In the genomic region with DNA sequence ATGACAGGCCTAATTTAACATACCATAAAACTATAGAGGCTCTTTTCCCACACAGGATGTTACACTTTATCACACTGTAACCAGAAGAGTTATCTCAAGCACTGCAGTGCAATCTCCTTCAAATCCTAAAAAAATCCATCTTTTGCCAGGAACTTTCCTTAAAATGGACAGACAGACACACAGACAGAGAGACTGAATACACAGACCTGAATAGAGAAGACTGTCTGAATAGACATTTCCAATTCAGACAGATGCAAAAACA, we compare ENCODE assay signal across 12 cellular contexts. TPM values are rescaled to one million over a fixed set of nuclear protein-coding genes. Genes with fewer than 3 reads are reported as not detected.
DNase-seq lines count a peak whose midpoint lies in the region; TF ChIP-seq lines count a peak whose summit lies in the region.
"Had no signal": no experiment of that assay in that cellular context is flagged by ENCODE, and none has a peak within 500 bp of the region (broad histone marks: within the 10 kb centered on the region; RNA-seq: fewer than 3 reads in every experiment).

No MANE protein-coding gene starts in this region.

- peaks cover 11 to 97% (median 59%) of the 10 kb centered on the region in 11 experiments; a peak in 18 of 22 replicates for H4K20me1 ChIP-seq in BLaER1 treated with 17β-estradiol and CSF1 and Interleukin-3, amounts not matched to agents 10 nM and 100 nM
- H4K20me1 ChIP-seq in PC-9 (ENCODE audit: insufficient read depth), result no peaks in the 10 kb centered on the region

- intact Hi-C loops in PC-9 (cut with micrococcal nuclease; ENCODE audit: unreplicated experiment), result no loop called here
- intact Hi-C loops in esophagus muscularis mucosa (cut with DNase I), result no loop called here

- peaks cover 47% of the 10 kb centered on the region for H3F3A ChIP-seq in PC-9 (ENCODE audit: insufficient read depth, low read depth)

- no peaks in the 10 kb centered on the region for H3K9me2 ChIP-seq in PC-9 (ENCODE audit: insufficient read depth)

- peaks cover 26% of the 10 kb centered on the region for H3K4me1 Mint-ChIP-seq in progenitor cell of endocrine pancreas (ENCODE audit: low read depth)

- POLR2A ChIA-PET in PC-9 (lab: Charles Lee; ENCODE audit: unreplicated experiment), result interaction anchor here (0.6 to 0.8 kb wide), 2 partner anchors 32 to 143 kb away, joined by 3 to 13 read pairs; no protein-coding TSS in a partner anchor

- no peaks in the 10 kb centered on the region for H3K9me3 Mint-ChIP-seq in progenitor cell of endocrine pancreas (ENCODE audit: low read depth)

- H3K9ac ChIP-seq in BLaER1 treated with 17β-estradiol and CSF1 and Interleukin-3, amounts not matched to agents 10 nM and 100 nM, result peak overlapping the region in 4 of 11 experiments; percentile 11 to 68 (median 62); a peak in 8 of 22 replicates

- H3K27me3 Mint-ChIP-seq in progenitor cell of endocrine pancreas, result no peaks in the 10 kb centered on the region

- peak overlapping the region; percentile 54 for H3K27ac Mint-ChIP-seq in progenitor cell of endocrine pancreas

- no peaks in the 10 kb centered on the region for H3K36me3 Mint-ChIP-seq in progenitor cell of endocrine pancreas (ENCODE audit: insufficient read depth)

- H3K4me1 ChIP-seq in BLaER1 treated with 17β-estradiol and CSF1 and Interleukin-3, amounts not matched to agents 10 nM and 100 nM, result peaks cover 72 to 99% (median 84%) of the 10 kb centered on the region in 10 experiments
- H3K4me1 ChIP-seq in PC-9 (replicated peaks; ENCODE audit: insufficient read depth) (peaks cover 75% of the 10 kb centered on the region), esophagus muscularis mucosa (peaks cover 64 to 99% (median 91%) of the 10 kb centered on the region in 4 donors)

- peak overlapping the region in 1 of 10 experiments; percentile 7; a peak in 1 of 20 replicates for H3K4me3 ChIP-seq in BLaER1 treated with 17β-estradiol and CSF1 and Interleukin-3, amounts not matched to agents 10 nM and 100 nM
- no peak overlapping the region for H3K4me3 ChIP-seq in PC-9
- no peak overlapping the region for H3K4me3 ChIP-seq in esophagus muscularis mucosa

- peaks cover 98% of the 10 kb centered on the region for H3K79me2 ChIP-seq in PC-9 (ENCODE audit: low read depth)

- no peaks in the 10 kb centered on the region for H3K27me3 ChIP-seq in BLaER1 treated with 17β-estradiol and CSF1 and Interleukin-3, amounts not matched to agents 10 nM and 100 nM
- H3K27me3 ChIP-seq in PC-9 (ENCODE audit: insufficient read depth, low read depth) (no peaks in the 10 kb centered on the region), esophagus muscularis mucosa (no peaks in the 10 kb centered on the region)

- H3K36me3 ChIP-seq in BLaER1 treated with 17β-estradiol and CSF1 and Interleukin-3, amounts not matched to agents 10 nM and 100 nM, result peaks cover 0 to 10% (median 0%) of the 10 kb centered on the region in 11 experiments; a peak in 5 of 22 replicates
- no peaks in the 10 kb centered on the region for H3K36me3 ChIP-seq in PC-9 (ENCODE audit: low read depth)
- H3K36me3 ChIP-seq in esophagus muscularis mucosa, result no peaks in the 10 kb centered on the region

- CTCF ChIA-PET in PC-9 (lab: Charles Lee), result no interaction called here

- DNase-seq in PC-9, result no peak
- DNase-seq in esophagus muscularis mucosa (ENCODE audit: extremely low spot score), result no peak
- no peak for DNase-seq in progenitor cell of endocrine pancreas (ENCODE audit: low spot score, unreplicated experiment)
- no peak for DNase-seq in NCI-H446 (lab: John Stamatoyannopoulos, UW)
- DNase-seq in T-helper 9 cell, result no peak
- DNase-seq in activated CD4-positive, alpha-beta T cell treated with anti-CD3 and anti-CD28 coated beads for 4 hours, result no peak
- DNase-seq in stimulated activated CD8-positive, alpha-beta memory T cell treated with anti-CD3 and anti-CD28 coated beads, Interleukin-4, amount 100 ng/mL, for 48 hours, result no peak
- DNase-seq: activated effector memory CD4-positive, alpha-beta T cell treated with anti-CD3 and anti-CD28 coated beads, Interleukin-2, amount 50 U/mL, for 16 hours; C1 segment of cervical spinal cord; NCI-H1092 treated with DMSO at 0.1 percent for 48 hours; SHP77 treated with DMSO at 0.1 percent for 48 hours had no signal

- no peak for TF ChIP-seq CTCF in PC-9 (conservative IDR thresholded peaks at IDR 0.05)
- TF ChIP-seq CTCF in esophagus muscularis mucosa (IDR thresholded peaks at IDR 0.05), result no peak
- no peak for TF ChIP-seq CTCF in progenitor cell of endocrine pancreas (IDR thresholded peaks at IDR 0.05; ENCODE audit: unreplicated experiment)

- H3K9me3 ChIP-seq in BLaER1 treated with 17β-estradiol and CSF1 and Interleukin-3, amounts not matched to agents 10 nM and 100 nM (replicated peaks in 1 of 11), result no peaks in the 10 kb centered on the region
- H3K9me3 ChIP-seq in PC-9 (ENCODE audit: insufficient read depth, low read depth), result no peaks in the 10 kb centered on the region
- H3K9me3 ChIP-seq in esophagus muscularis mucosa, result no peaks in the 10 kb centered on the region

- H2AFZ ChIP-seq in PC-9, result no peak overlapping the region

- TF ChIP-seq EP300 in esophagus muscularis mucosa (IDR thresholded peaks at IDR 0.05), result no peak

- peak overlapping the region; percentile 45 to 96 (median 60) for H3K4me2 ChIP-seq in BLaER1 treated with 17β-estradiol and CSF1 and Interleukin-3, amounts not matched to agents 10 nM and 100 nM
- peak overlapping the region; percentile 69 for H3K4me2 ChIP-seq in PC-9

- H3K27ac ChIP-seq in BLaER1 treated with 17β-estradiol and CSF1 and Interleukin-3, amounts not matched to agents 10 nM and 100 nM, result peak overlapping the region; percentile 34 to 84 (median 66); a peak in 20 of 22 replicates
- H3K27ac ChIP-seq in PC-9, result peak overlapping the region; percentile 90
- H3K27ac ChIP-seq in esophagus muscularis mucosa (replicated peaks in 1 of 4), result peak overlapping the region; percentile 81 to 100 (median 99)

- H3K4me3 Mint-ChIP-seq in progenitor cell of endocrine pancreas (ENCODE audit: low read depth), result no peak overlapping the region

- BruUV-seq in PC-9 (replicated peaks; lab: Mats Ljungman, UMichigan), result no TSS peak

- no peak for TF ChIP-seq POLR2A in esophagus muscularis mucosa (IDR thresholded peaks at IDR 0.05; ENCODE audit: low read depth)

RNA-seq across cellular contexts. Expression of a gene that starts 6.5 kb away (rescaled TPM):
- total RNA-seq in PC-9 (2021) (122 and 139 TPM in 2 replicates), esophagus muscularis mucosa (100 to 1,000 TPM; 221 to 441 (median 315) TPM), progenitor cell of endocrine pancreas (68.3 and 85.5 TPM in 2 replicates)
